23 cellular contexts compared by ENCODE assay signal in genomic region chr3:158617982-158618875, GRCh38.
"Had no signal": no experiment of that assay in that cellular context is flagged by ENCODE, and none has a peak within 500 bp of the region (broad histone marks: within the 10 kb centered on the region; RNA-seq: fewer than 3 reads in every experiment).

No MANE protein-coding gene starts in this region.

- H3K79me2 ChIP-seq: parathyroid adenoma had no signal

- H3K27ac Mint-ChIP-seq: activated CD8-positive, alpha-beta T cell treated with anti-CD3 and anti-CD28 coated beads, Interleukin-2, amount 10 ng/mL, durations not matched to agents 7 days and 5 days; activated naive CD8-positive, alpha-beta T cell treated with anti-CD3 and anti-CD28 coated beads, Interleukin-2, amount 50 U/mL, for 24 hours; activated T-helper 1 cell treated with anti-CD3 and anti-CD28 coated beads, Interleukin-12 subunit alpha, Interleukin-12 subunit beta, Interleukin-2, Interleukin-4 antibody, amounts not matched to agents 30 ng/mL and 10 ng/mL and 1 ng/mL, durations not matched to agents 14 hours and 24 hours and 36 hours; natural killer cell; stimulated activated effector memory CD8-positive, alpha-beta T cell treated with anti-CD3 and anti-CD28 coated beads, Interleukin-12 subunit alpha, Interleukin-12 subunit beta, amount 100 ng/mL, for 72 hours had no signal

- DNase-seq: activated CD4-positive, alpha-beta T cell treated with anti-CD3 and anti-CD28 coated beads for 1 hour; activated CD4-positive, alpha-beta T cell treated with anti-CD3 and anti-CD28 coated beads, Interleukin-2, amount 50 U/mL, for 1 hour; activated CD8-positive, alpha-beta T cell treated with anti-CD3 and anti-CD28 coated beads, Interleukin-2, amount 10 ng/mL, durations not matched to agents 7 days and 5 days; activated gamma-delta T cell; activated naive CD4-positive, alpha-beta T cell treated with anti-CD3 and anti-CD28 coated beads, Interleukin-2, amount 50 U/mL, for 16 hours; activated naive CD8-positive, alpha-beta T cell treated with anti-CD3 and anti-CD28 coated beads, Interleukin-2, amount 50 U/mL, for 24 hours; foreskin keratinocyte; glutamatergic neuron; hippocampal formation; left ventricle myocardium inferior; midbrain; natural killer cell; right cardiac atrium; stimulated activated CD4-positive, alpha-beta T cell treated with anti-CD3 and anti-CD28 coated beads, Interleukin-12 subunit alpha, Interleukin-12 subunit beta, amount 100 ng/mL, for 4 hours; testis; trophoblast cell; uterus; WERI-Rb-1 had no signal

- H3K9ac ChIP-seq: parathyroid adenoma had no signal

- ATAC-seq: activated CD8-positive, alpha-beta T cell treated with anti-CD3 and anti-CD28 coated beads, Interleukin-2, amount 10 ng/mL, durations not matched to agents 7 days and 5 days; activated naive CD8-positive, alpha-beta T cell treated with anti-CD3 and anti-CD28 coated beads, Interleukin-2, amount 50 U/mL, for 24 hours; foreskin keratinocyte; natural killer cell; right cardiac atrium; stimulated activated effector memory CD8-positive, alpha-beta T cell treated with anti-CD3 and anti-CD28 coated beads, Interleukin-12 subunit alpha, Interleukin-12 subunit beta, amount 100 ng/mL, for 72 hours had no signal

- H3K4me1 Mint-ChIP-seq: activated naive CD8-positive, alpha-beta T cell treated with anti-CD3 and anti-CD28 coated beads, Interleukin-2, amount 50 U/mL, for 24 hours; natural killer cell; stimulated activated effector memory CD8-positive, alpha-beta T cell treated with anti-CD3 and anti-CD28 coated beads, Interleukin-12 subunit alpha, Interleukin-12 subunit beta, amount 100 ng/mL, for 72 hours had no signal

- H3K36me3 ChIP-seq: cardiac muscle cell, left ventricle myocardium inferior, neutrophil, uterus, WERI-Rb-1 had no signal

- H3K4me3 Mint-ChIP-seq: activated CD8-positive, alpha-beta T cell treated with anti-CD3 and anti-CD28 coated beads, Interleukin-2, amount 10 ng/mL, durations not matched to agents 7 days and 5 days; activated naive CD8-positive, alpha-beta T cell treated with anti-CD3 and anti-CD28 coated beads, Interleukin-2, amount 50 U/mL, for 24 hours; activated T-helper 1 cell treated with anti-CD3 and anti-CD28 coated beads, Interleukin-12 subunit alpha, Interleukin-12 subunit beta, Interleukin-2, Interleukin-4 antibody, amounts not matched to agents 30 ng/mL and 10 ng/mL and 1 ng/mL, durations not matched to agents 14 hours and 24 hours and 36 hours; natural killer cell; stimulated activated effector memory CD8-positive, alpha-beta T cell treated with anti-CD3 and anti-CD28 coated beads, Interleukin-12 subunit alpha, Interleukin-12 subunit beta, amount 100 ng/mL, for 72 hours had no signal

- H3K4me3 ChIP-seq: cardiac muscle cell, left ventricle myocardium inferior, testis, uterus had no signal

- H3K4me1 ChIP-seq: foreskin keratinocyte, left ventricle myocardium inferior, parathyroid adenoma, testis, uterus had no signal

- H3K9me3 Mint-ChIP-seq: stimulated activated effector memory CD8-positive, alpha-beta T cell treated with anti-CD3 and anti-CD28 coated beads, Interleukin-12 subunit alpha, Interleukin-12 subunit beta, amount 100 ng/mL, for 72 hours had no signal

- H2AFZ ChIP-seq: parathyroid adenoma had no signal

- H3K36me3 Mint-ChIP-seq: stimulated activated effector memory CD8-positive, alpha-beta T cell treated with anti-CD3 and anti-CD28 coated beads, Interleukin-12 subunit alpha, Interleukin-12 subunit beta, amount 100 ng/mL, for 72 hours had no signal

- H3K9me3 ChIP-seq: testis, uterus had no signal

- H3K27ac ChIP-seq: cardiac muscle cell, foreskin keratinocyte, left ventricle myocardium inferior, neutrophil, parathyroid adenoma, testis, uterus, WERI-Rb-1 had no signal

- H3K27me3 ChIP-seq: cardiac muscle cell, foreskin keratinocyte, neutrophil, testis, uterus had no signal
